In genomic region chr1:168053681-168054080, GRCh38 we compare ENCODE assay signal across 1 cellular context.
TF ChIP-seq lines count a peak whose summit lies in the region.

No MANE protein-coding gene starts in this region.

TF ChIP-seq in K562, 482 proteins besides CTCF, POLR2A, EP300 and RAD21 (continued from another document):
- TF ChIP-seq ZHX1 (conservative IDR thresholded peaks at IDR 0.05; ENCODE audit: low read length) (no peak), BHLHE40 (IDR thresholded peaks at IDR 0.05; ENCODE audit: low read length) (no peak), RFX5 (IDR thresholded peaks at IDR 0.05; ENCODE audit: low read depth, low read length) (no peak), HDAC3 (IDR thresholded peaks at IDR 0.05; ENCODE audit: borderline replicate concordance, partially characterized antibody) (no peak), ATF1 (CRISPR knock-in tag; IDR thresholded peaks at IDR 0.05) (no peak), ATF1 (tag; IDR thresholded peaks at IDR 0.05) (no peak), POLR2AphosphoS2 (IDR thresholded peaks at IDR 0.05; ENCODE audit: low read length) (no peak), ZNF282 (CRISPR knock-in tag; IDR thresholded peaks at IDR 0.05) (no peak), CBFA2T3 (IDR thresholded peaks at IDR 0.05) (no peak), SAFB (IDR thresholded peaks at IDR 0.05; ENCODE audit: borderline replicate concordance, low read depth, low read length) (no peak)
